Comparison of ENCODE assay signal across 8 cellular contexts in the genomic region with DNA sequence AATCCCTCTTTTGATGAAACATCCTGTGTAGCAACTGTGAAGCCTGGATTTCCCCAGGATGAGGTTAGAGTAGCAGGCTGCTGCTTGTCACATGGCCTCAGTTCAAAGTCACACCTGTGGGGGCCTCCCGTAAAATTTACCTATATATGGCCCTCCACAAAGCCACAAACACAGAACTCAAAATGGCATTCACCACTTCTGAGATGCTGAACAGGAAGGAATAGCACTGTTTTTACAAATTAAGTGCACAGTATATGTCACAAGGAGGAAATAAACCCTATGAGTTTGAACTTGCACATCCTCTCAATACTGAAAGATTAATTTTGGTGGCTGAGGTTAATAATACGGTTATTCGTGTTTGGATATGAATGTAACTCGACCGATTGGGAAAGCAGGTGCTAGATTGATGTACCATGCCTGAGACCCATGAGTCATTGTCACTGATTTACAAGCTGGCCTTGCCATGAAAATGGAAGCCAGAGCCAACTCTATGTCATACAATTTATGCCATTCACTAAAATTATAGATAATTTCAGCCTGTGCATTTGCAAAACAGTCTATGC.
DNase-seq lines count a peak whose midpoint lies in the region; ATAC-seq and TF ChIP-seq lines count a peak whose summit lies in the region.

No MANE protein-coding gene starts in this region.

- TF ChIP-seq CTCF in DOHH2 (IDR thresholded peaks at IDR 0.05; ENCODE audit: low read depth, low read length, poor library complexity, severe bottlenecking) (no peak), OCI-LY3 (IDR thresholded peaks at IDR 0.05; ENCODE audit: low read depth, low read length) (no peak)

- no peaks in the 10 kb centered on the region for H3K9me2 ChIP-seq in DOHH2 (replicated peaks; ENCODE audit: control insufficient read depth, low read length)

- H3K27me3 ChIP-seq in DOHH2 (ENCODE audit: control insufficient read depth, low read length) (no peaks in the 10 kb centered on the region), OCI-LY3 (ENCODE audit: low read depth, low read length) (no peaks in the 10 kb centered on the region)

- no peaks in the 10 kb centered on the region for H3K79me2 ChIP-seq in DOHH2 (ENCODE audit: control insufficient read depth, low read length)
- H3K79me2 ChIP-seq in OCI-LY3 (ENCODE audit: low read length) = no peaks in the 10 kb centered on the region

- H3K4me1 ChIP-seq in DOHH2 (ENCODE audit: control insufficient read depth, low read length) (peaks cover 60% of the 10 kb centered on the region), OCI-LY3 (ENCODE audit: low read length) (peaks cover 53% of the 10 kb centered on the region)

- peaks cover 21% of the 10 kb centered on the region for H3F3A ChIP-seq in DOHH2 (ENCODE audit: control insufficient read depth, insufficient read depth)

- DNase-seq in activated naive CD4-positive, alpha-beta T cell treated with anti-CD3 and anti-CD28 coated beads, Interleukin-2, amount 50 U/mL, for 16 hours = peak; percentile 67
- DNase-seq in stimulated activated CD4-positive, alpha-beta T cell treated with anti-CD3 and anti-CD28 coated beads, Interleukin-2, amount 100 ng/mL, for 48 hours = peak; percentile 31 to 42
- DNase-seq in MV-4-11 (lab: John Stamatoyannopoulos, UW) (no peak), AG20443 (ENCODE audit: low spot score) (no peak), H4 (ENCODE audit: low spot score) (no peak)

- no peak overlapping the region for H2AFZ ChIP-seq in OCI-LY3 (ENCODE audit: low read depth, low read length)

- no peaks in the 10 kb centered on the region for H4K20me1 ChIP-seq in DOHH2 (ENCODE audit: control insufficient read depth, insufficient read depth, low read depth, low read length)
- no peaks in the 10 kb centered on the region for H4K20me1 ChIP-seq in OCI-LY3 (ENCODE audit: insufficient read depth, low read length)

- H3K9me3 ChIP-seq in DOHH2 (ENCODE audit: control insufficient read depth, insufficient read depth, low read length) (no peaks in the 10 kb centered on the region), OCI-LY3 (ENCODE audit: insufficient read depth, low read length) (no peaks in the 10 kb centered on the region)

- H3K4me2 ChIP-seq in DOHH2 (ENCODE audit: low read length) = peak overlapping the region; percentile 74
- peak overlapping the region; percentile 57 for H3K4me2 ChIP-seq in OCI-LY3 (ENCODE audit: low read length)

- H3K36me3 ChIP-seq in DOHH2 (ENCODE audit: control insufficient read depth, low read length) (no peaks in the 10 kb centered on the region), OCI-LY3 (replicated peaks; ENCODE audit: low read depth, low read length) (no peaks in the 10 kb centered on the region)

- H3K4me3 ChIP-seq in DOHH2 (ENCODE audit: low read length) (peak overlapping the region; percentile 51), OCI-LY3 (ENCODE audit: low read length) (peak overlapping the region; percentile 10; the same call in 1 of the 2 replicates)

- H3K27ac ChIP-seq in DOHH2 (ENCODE audit: low read depth, low read length) (peak overlapping the region; percentile 86), OCI-LY3 (ENCODE audit: low read length) (peak overlapping the region; percentile 98)

- ATAC-seq in GM21717 (IDR thresholded peaks at IDR 0.05; ENCODE audit: unreplicated experiment) = peak; percentile 93

- peak overlapping the region; percentile 81 for H3K9ac ChIP-seq in OCI-LY3 (ENCODE audit: low read length)

Comparison
In these comparisons a context has a peak if more than half of its experiments do, and no peak if none do; other contexts are left out.
1. DNase-seq: peak in activated naive CD4-positive, alpha-beta T cell treated with anti-CD3 and anti-CD28 coated beads, Interleukin-2, amount 50 U/mL, for 16 hours (single experiment) and stimulated activated CD4-positive, alpha-beta T cell treated with anti-CD3 and anti-CD28 coated beads, Interleukin-2, amount 100 ng/mL, for 48 hours (2 of 2); none in MV-4-11 (single experiment), AG20443 (single experiment) and H4 (single experiment).